8 cellular contexts compared by ENCODE assay signal in genomic region chr2:28751956-28752607, GRCh38. TPM values are rescaled to one million over a fixed set of nuclear protein-coding genes. Genes with fewer than 3 reads are reported as not detected.
A peak's percentile ranks its signal among the peaks of the same experiment; 100 is the strongest.
DNase-seq lines count a peak whose midpoint lies in the region; ATAC-seq, FAIRE-seq and TF ChIP-seq lines count a peak whose summit lies in the region.

No MANE protein-coding gene starts in this region.

- TF ChIP-seq EP300 in SK-N-SH (IDR thresholded peaks at IDR 0.05; ENCODE audit: borderline replicate concordance in 1 of 2, low read depth in 1 of 2, low read length in 1 of 2) = no peak

- POLR2A ChIA-PET in CD4-positive, alpha-beta T cell (lab: Charles Lee) = interaction anchor here (0.6 to 5.2 kb wide), 32 partner anchors 8 to 1395 kb away, joined by 3 to 59 read pairs (median 4); partner anchors contain the start of genes CLIP4, SPDYA, TRMT61B and WDR43
- POLR2A ChIA-PET in SK-N-SH (lab: Yijun Ruan, JAX) = interaction anchor here (0.6 to 5.3 kb wide), 27 partner anchors 9 to 1029 kb away, joined by 3 to 105 read pairs (median 3); partner anchors contain the start of gene TRMT61B

- peak overlapping the region; percentile 98 for H3K9ac ChIP-seq in SK-N-SH

- H4K20me1 ChIP-seq in SK-N-SH (ENCODE audit: insufficient read depth) = peaks cover 34% of the 10 kb centered on the region

- H3K27ac Mint-ChIP-seq in CD4-positive, alpha-beta T cell = peak overlapping the region; percentile 95

- peak overlapping the region; percentile 75 to 98 for H3K4me3 ChIP-seq in SK-N-SH (ENCODE audit: low read depth in 2 of 2, low read length in 1 of 2)
- peak overlapping the region; percentile 96 for H3K4me3 ChIP-seq in bronchial epithelial cell (ENCODE audit: low read depth, low read length)

- no peaks in the 10 kb centered on the region for H3K27me3 ChIP-seq in CD4-positive, alpha-beta T cell (ENCODE audit: control insufficient read depth, insufficient read depth, low read length)
- no peaks in the 10 kb centered on the region for H3K27me3 ChIP-seq in SK-N-SH (ENCODE audit: insufficient read depth)
- H3K27me3 ChIP-seq in bronchial epithelial cell (ENCODE audit: control insufficient read depth, insufficient read depth, low read length) = no peaks in the 10 kb centered on the region
- H3K27me3 ChIP-seq in layer of hippocampus (ENCODE audit: control insufficient read depth, insufficient read depth, low read length) = no peaks in the 10 kb centered on the region

- CTCF ChIA-PET in CD4-positive, alpha-beta T cell (lab: Charles Lee) = interaction anchor here (1.1 to 7.8 kb wide), 6 partner anchors 10 to 185 kb away, joined by 3 to 54 read pairs (median 6); no protein-coding TSS in a partner anchor
- CTCF ChIA-PET in SK-N-SH (lab: Yijun Ruan, JAX) = interaction anchor here (0.6 to 8.8 kb wide), 10 partner anchors 54 to 185 kb away, joined by 3 to 109 read pairs (median 4); no protein-coding TSS in a partner anchor

- peak; percentile 31 for ATAC-seq in CD4-positive, alpha-beta T cell (ENCODE audit: poor library complexity)
- peak; percentile 36 for ATAC-seq in GM18907 (IDR thresholded peaks at IDR 0.05; ENCODE audit: unreplicated experiment)
- peak; percentile 29 for ATAC-seq in HG03095 (IDR thresholded peaks at IDR 0.05; ENCODE audit: unreplicated experiment)

- H3F3A ChIP-seq in SK-N-SH (replicated peaks; ENCODE audit: insufficient read depth) = no peaks in the 10 kb centered on the region

- no peak for FAIRE-seq in bronchial epithelial cell (lab: Jason Lieb, UNC)

- no peaks in the 10 kb centered on the region for H3K9me3 Mint-ChIP-seq in CD4-positive, alpha-beta T cell

- peak in 9 of 10 experiments; percentile 5 to 54 (median 22) for DNase-seq in CD4-positive, alpha-beta T cell
- peak; percentile 79 for DNase-seq in SK-N-SH
- DNase-seq in bronchial epithelial cell (ENCODE audit: low read depth) = no peak
- DNase-seq in stimulated activated CD8-positive, alpha-beta memory T cell treated with anti-CD3 and anti-CD28 coated beads, Interleukin-2, amount 100 ng/mL, for 1 hour (ENCODE audit: low read depth in 2 of 2) = peak; percentile 16 to 31
- no peak for DNase-seq in ecto neural progenitor cell (ENCODE audit: low spot score)

- intact Hi-C loops in CD4-positive, alpha-beta T cell (cut with DNase I, micrococcal nuclease) = loop anchor here (1.0 to 5.0 kb wide), 7 partner anchors 35 to 185 kb away; partner anchors contain the start of gene WDR43 (in 1 of the 2)

- peaks cover 15 to 24% of the 10 kb centered on the region in 2 experiments; a peak in 3 of 4 replicates for H3K4me1 ChIP-seq in SK-N-SH (ENCODE audit: control insufficient read depth in 1 of 2, insufficient read depth in 2 of 2, low read depth in 1 of 2, low read length in 1 of 2)

- peaks cover 52% of the 10 kb centered on the region for H3K79me2 ChIP-seq in SK-N-SH (ENCODE audit: insufficient read depth)

- peak overlapping the region; percentile 72 for H3K4me2 ChIP-seq in SK-N-SH

- H3K36me3 Mint-ChIP-seq in CD4-positive, alpha-beta T cell (ENCODE audit: low read depth) = peaks cover 42% of the 10 kb centered on the region

- no peaks in the 10 kb centered on the region for H3K9me3 ChIP-seq in CD4-positive, alpha-beta T cell (ENCODE audit: control insufficient read depth, low read length)
- no peaks in the 10 kb centered on the region for H3K9me3 ChIP-seq in SK-N-SH

- peak overlapping the region; percentile 45; the same call in 1 of the 2 replicates for H2AFZ ChIP-seq in SK-N-SH (ENCODE audit: low read depth)

- no peak for TF ChIP-seq RAD21 in SK-N-SH (IDR thresholded peaks at IDR 0.05; ENCODE audit: low read length)

- peak overlapping the region; percentile 95 for H3K4me3 Mint-ChIP-seq in CD4-positive, alpha-beta T cell

- no peaks in the 10 kb centered on the region for H3K9me2 ChIP-seq in SK-N-SH

- WGBS in SK-N-SH (ENCODE audit: low lambda C conversion rate) = 2% methylated on average over 31 of the region's 75 CpGs

- peaks cover 0 to 2% of the 10 kb centered on the region in 2 experiments for H3K36me3 ChIP-seq in SK-N-SH (replicated peaks in 1 of 2; ENCODE audit: control insufficient read depth in 1 of 2, insufficient read depth in 2 of 2, low read length in 1 of 2)
- no peaks in the 10 kb centered on the region for H3K36me3 ChIP-seq in bronchial epithelial cell (ENCODE audit: control insufficient read depth, insufficient read depth, low read length)

- H3K4me1 Mint-ChIP-seq in CD4-positive, alpha-beta T cell (ENCODE audit: low read depth) = peaks cover 80% of the 10 kb centered on the region

- H3K27ac ChIP-seq in CD4-positive, alpha-beta T cell (ENCODE audit: low read depth, low read length) = peak overlapping the region; percentile 98
- peak overlapping the region; percentile 91 to 100 for H3K27ac ChIP-seq in SK-N-SH (ENCODE audit: low read depth in 2 of 2, low read length in 1 of 2)
- peak overlapping the region; percentile 98 for H3K27ac ChIP-seq in layer of hippocampus (ENCODE audit: low read depth, low read length)

- TF ChIP-seq CTCF in CD4-positive, alpha-beta T cell (IDR thresholded peaks at IDR 0.05) = peak; percentile 15
- TF ChIP-seq CTCF in SK-N-SH (IDR thresholded peaks at IDR 0.05) (no peak), bronchial epithelial cell (IDR thresholded peaks at IDR 0.05; ENCODE audit: insufficient read depth, low read length, severe bottlenecking) (no peak)

- no peaks in the 10 kb centered on the region for H3K27me3 Mint-ChIP-seq in CD4-positive, alpha-beta T cell

TF ChIP-seq in SK-N-SH, 30 proteins besides CTCF, POLR2A, EP300 and RAD21:
- TF ChIP-seq RXRA (IDR thresholded peaks at IDR 0.05; ENCODE audit: borderline replicate concordance, low read depth) (no peak), CHD2 (IDR thresholded peaks at IDR 0.05; ENCODE audit: low read length, partially characterized antibody) (peak; percentile 89), YY1 (IDR thresholded peaks at IDR 0.05; ENCODE audit: low read depth) (peak; percentile 94), GATA2 (CRISPR knock-in tag; IDR thresholded peaks at IDR 0.05) (no peak), SIN3A (IDR thresholded peaks at IDR 0.05; ENCODE audit: borderline replicate concordance, low read depth, low read length) (peak; percentile 63; the same call in 1 of the 2 replicates), TAF1 (IDR thresholded peaks at IDR 0.05; ENCODE audit: borderline replicate concordance, low read depth, low read length) (peak; percentile 78), MXI1 (IDR thresholded peaks at IDR 0.05; ENCODE audit: low read depth, low read length) (0 out of 2 replicates have a peak, but pooled peaks have one; percentile 28), TEAD4 (IDR thresholded peaks at IDR 0.05; ENCODE audit: borderline replicate concordance, insufficient read depth) (0 out of 2 replicates have a peak, but pooled peaks have one; percentile 29), POLR2AphosphoS5 (IDR thresholded peaks at IDR 0.05; ENCODE audit: low read depth, low read length) (peak; percentile 74), NRF1 (IDR thresholded peaks at IDR 0.05; ENCODE audit: low read depth, low read length) (no peak), ZBTB33 (IDR thresholded peaks at IDR 0.05; ENCODE audit: borderline replicate concordance, low read depth) (peak; percentile 74; the same call in 1 of the 2 replicates)
- TF ChIP-seq, protein P1, sequence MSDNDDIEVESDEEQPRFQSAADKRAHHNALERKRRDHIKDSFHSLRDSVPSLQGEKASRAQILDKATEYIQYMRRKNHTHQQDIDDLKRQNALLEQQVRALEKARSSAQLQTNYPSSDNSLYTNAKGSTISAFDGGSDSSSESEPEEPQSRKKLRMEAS (IDR thresholded peaks at IDR 0.05; ENCODE audit: low read depth) = peak; percentile 84
TF ChIP-seq in SK-N-SH: peak in this region for 9.

RNA-seq across cellular contexts. Expression of gene PPP1CB, which starts 0.5 kb away (rescaled TPM):
- total RNA-seq in CD4-positive, alpha-beta T cell = 100 to 1,000 TPM; 290 to 304 TPM
- 21.7 and 24.7 TPM in 2 replicates for polyA plus RNA-seq in SK-N-SH (2012; rRNA removed)
- 26.6 and 31.3 TPM in 2 replicates for polyA plus RNA-seq in SK-N-SH (2012; cell fraction: cytosol; rRNA removed)
- polyA plus RNA-seq in SK-N-SH (2012; cell fraction: nucleus; rRNA removed) = 9.1 and 17.2 TPM in 2 replicates
- 328 and 365 TPM in 2 replicates for total RNA-seq in bronchial epithelial cell

RNA-seq across cellular contexts. Expression of gene SPDYA, which starts 58.6 kb away (rescaled TPM):
- 10 to 100 TPM; 12.7 to 12.8 TPM for total RNA-seq in CD4-positive, alpha-beta T cell
- polyA plus RNA-seq in SK-N-SH (2012; rRNA removed) = 0.10 TPM in 1 of 2 replicates, not detected in the other
- polyA plus RNA-seq in SK-N-SH (2012; cell fraction: cytosol; rRNA removed) = 0.04 TPM in 2 replicates
- polyA plus RNA-seq in SK-N-SH (2012; cell fraction: nucleus; rRNA removed) = 0.11 and 0.18 TPM in 2 replicates
- total RNA-seq in bronchial epithelial cell = 0.79 and 1.4 TPM in 2 replicates

Comparison
In these comparisons a context has a peak if more than half of its experiments do, and no peak if none do; other contexts are left out.
1. DNase-seq: peak in CD4-positive, alpha-beta T cell (9 of 10), SK-N-SH (single experiment) and stimulated activated CD8-positive, alpha-beta memory T cell treated with anti-CD3 and anti-CD28 coated beads, Interleukin-2, amount 100 ng/mL, for 1 hour (2 of 2); none in bronchial epithelial cell (single experiment) and ecto neural progenitor cell (single experiment).
2. Peak in every context shown above with its lines, with median percentiles within 50 percentile points of each other: ATAC-seq and H3K27ac ChIP-seq.